8 cellular contexts compared by ENCODE assay signal in genomic region chr13:112885782-112886268, GRCh38.
DNase-seq lines count a peak whose midpoint lies in the region; ATAC-seq, FAIRE-seq and TF ChIP-seq lines count a peak whose summit lies in the region.

No MANE protein-coding gene starts in this region.

- 16% methylated on average over 8 of the region's 25 CpGs for WGBS in HepG2 (ENCODE audit: low lambda C conversion rate)

- no peaks in the 10 kb centered on the region for H3K79me2 ChIP-seq in HepG2 (ENCODE audit: insufficient read depth, low read length)

- peak overlapping the region; percentile 30; the same call in 1 of the 2 replicates for H3K9ac ChIP-seq in HepG2 (ENCODE audit: insufficient read depth, low read depth, low read length)

- ATAC-seq in HepG2 (peak; percentile 88), HG03565 (IDR thresholded peaks at IDR 0.05; ENCODE audit: unreplicated experiment) (no peak)

- H3K27me3 ChIP-seq in HepG2 (ENCODE audit: control insufficient read depth in 1 of 2, insufficient read depth in 2 of 2, low read length in 2 of 2) = peaks cover 3 to 22% of the 10 kb centered on the region in 2 experiments; a peak in 3 of 5 replicates

- intact Hi-C loops in HepG2 (cut with micrococcal nuclease; ENCODE audit: unreplicated experiment) = no loop called here

- peaks cover 4 to 10% of the 10 kb centered on the region in 2 experiments; a peak in 4 of 5 replicates for H3K36me3 ChIP-seq in HepG2 (replicated peaks in 1 of 2; ENCODE audit: control insufficient read depth in 1 of 2, insufficient read depth in 2 of 2, low read length in 2 of 2)

- peaks cover 43% of the 10 kb centered on the region for H3K4me1 ChIP-seq in HepG2 (ENCODE audit: insufficient read depth, low read length)

- TF ChIP-seq RAD21 in HepG2 (CRISPR knock-in tag; IDR thresholded peaks at IDR 0.05) = peak; percentile 62; the same call in 1 of the 2 replicates

- peak; percentile 75 for FAIRE-seq in HepG2 (lab: Jason Lieb, UNC)

- TF ChIP-seq CTCF in choroid plexus epithelial cell (conservative IDR thresholded peaks at IDR 0.05; ENCODE audit: low read depth, low read length) (no peak), HepG2 (CRISPR knock-in tag; IDR thresholded peaks at IDR 0.05) (no peak)

- POLR2A ChIA-PET in HepG2 (lab: Yijun Ruan, JAX) (interaction anchor here (1.1 kb wide), 2 partner anchors 8 to 299 kb away, joined by 3 read pairs; no protein-coding TSS in a partner anchor), HEK293T (lab: Yijun Ruan, JAX) (no interaction called here)

- peak overlapping the region; percentile 41 for H3K4me3 ChIP-seq in choroid plexus epithelial cell (ENCODE audit: low read depth, low read length)
- peak overlapping the region in 2 of 3 experiments; percentile 4 to 42; a peak in 3 of 6 replicates for H3K4me3 ChIP-seq in HepG2 (replicated peaks in 1 of 3; ENCODE audit: insufficient read depth in 1 of 3, low read depth in 2 of 3, low read length in 3 of 3)

- peak; percentile 86 for DNase-seq in DMS153 (lab: John Stamatoyannopoulos, UW)
- DNase-seq in NCI-H2196 (lab: John Stamatoyannopoulos, UW; ENCODE audit: unreplicated experiment) = peak; percentile 81
- DNase-seq in choroid plexus epithelial cell (ENCODE audit: low read depth) = peak; percentile 84
- DNase-seq in HepG2 (ENCODE audit: low spot score) = peak; percentile 71
- DNase-seq in ureter (ENCODE audit: low spot score) = peak; percentile 84
- no peak for DNase-seq in HEK293T (ENCODE audit: extremely low spot score)
- no peak for DNase-seq in AML-193 (lab: John Stamatoyannopoulos, UW)

- no peaks in the 10 kb centered on the region for H4K20me1 ChIP-seq in HepG2 (ENCODE audit: insufficient read depth, low read length)

- H3K9me3 ChIP-seq in HepG2 (ENCODE audit: low read length) = no peaks in the 10 kb centered on the region

- no peak for TF ChIP-seq POLR2A in HepG2 (IDR thresholded peaks at IDR 0.05; ENCODE audit: insufficient read depth in 1 of 2, low read depth in 2 of 2, low read length in 2 of 2)

- H3K4me2 ChIP-seq in HepG2 (ENCODE audit: low read depth, low read length) = peak overlapping the region; percentile 71

- peak overlapping the region; percentile 27 for H3K27ac ChIP-seq in HepG2 (ENCODE audit: extremely low read length, insufficient read depth, low read length)

- in situ Hi-C loops in HepG2 (cut with HindIII; ENCODE audit: extremely low pct_ligation_motif_present, low pct_unique_long_range_greater_than_20kb) = no loop called here

- CTCF ChIA-PET in HepG2 (lab: Yijun Ruan, JAX; ENCODE audit: low intra/inter-chr PET ratio, low total read pairs) = no interaction called here
- CTCF ChIA-PET in HEK293T (lab: Yijun Ruan, JAX) = interaction anchor here (0.6 kb wide), 1 partner anchor 591 kb away, joined by 3 read pairs; no protein-coding TSS in a partner anchor

- no peak overlapping the region for H2AFZ ChIP-seq in HepG2 (ENCODE audit: low read length)

- TF ChIP-seq EP300 in HepG2 (IDR thresholded peaks at IDR 0.05; ENCODE audit: low read depth in 2 of 2, low read length in 2 of 2) = 0 out of 4 replicates have a peak, but pooled peaks of 1 of the 2 experiments have one; percentile 7
- no peak for TF ChIP-seq EP300 in HepG2 (CRISPR knock-in tag; IDR thresholded peaks at IDR 0.05; ENCODE audit: borderline replicate concordance)

- BruUV-seq in HepG2 (replicated peaks; lab: Mats Ljungman, UMichigan) = no TSS peak

TF ChIP-seq in HepG2, 621 proteins besides CTCF, POLR2A, EP300 and RAD21 (continues in another document):
- TF ChIP-seq KLF12 (CRISPR knock-in tag; IDR thresholded peaks at IDR 0.05; ENCODE audit: borderline replicate concordance) (peak; percentile 62; the same call in 1 of the 2 replicates), MXD3 (CRISPR knock-in tag; IDR thresholded peaks at IDR 0.05) (no peak), TBL1XR1 (IDR thresholded peaks at IDR 0.05; ENCODE audit: borderline replicate concordance, low read length, partially characterized antibody) (no peak), RFXANK (CRISPR knock-in tag; IDR thresholded peaks at IDR 0.05) (no peak), HDAC2 (CRISPR knock-in tag; IDR thresholded peaks at IDR 0.05) (no peak), CBX5 (CRISPR knock-in tag; IDR thresholded peaks at IDR 0.05; ENCODE audit: borderline replicate concordance) (no peak), PAF1 (CRISPR knock-in tag; IDR thresholded peaks at IDR 0.05) (peak; percentile 93), CAMTA2 (CRISPR knock-in tag; IDR thresholded peaks at IDR 0.05; ENCODE audit: borderline replicate concordance) (no peak), ZNF292 (CRISPR knock-in tag; IDR thresholded peaks at IDR 0.05; ENCODE audit: borderline replicate concordance, low read depth) (peak; percentile 78; the same call in 1 of the 2 replicates), NKX3-1 (CRISPR knock-in tag; IDR thresholded peaks at IDR 0.05) (no peak), ZNF777 (CRISPR knock-in tag; IDR thresholded peaks at IDR 0.05) (peak; percentile 54), ZSCAN20 (CRISPR knock-in tag; IDR thresholded peaks at IDR 0.05; ENCODE audit: borderline replicate concordance) (no peak), KAT8 (CRISPR knock-in tag; IDR thresholded peaks at IDR 0.05) (peak; percentile 45; the same call in 1 of the 2 replicates), JDP2 (CRISPR knock-in tag; IDR thresholded peaks at IDR 0.05; ENCODE audit: borderline replicate concordance) (no peak), AKAP8 (CRISPR knock-in tag; IDR thresholded peaks at IDR 0.05) (peak; percentile 92), ZNF672 (CRISPR knock-in tag; IDR thresholded peaks at IDR 0.05) (no peak), ZNF660 (CRISPR knock-in tag; IDR thresholded peaks at IDR 0.05; ENCODE audit: borderline replicate concordance, low read depth) (no peak)

TF ChIP-seq in HEK293T, 16 proteins besides CTCF, POLR2A, EP300 and RAD21:
- TF ChIP-seq TARDBP (IDR thresholded peaks at IDR 0.05) (no peak), L3MBTL2 (conservative IDR thresholded peaks at IDR 0.05) (no peak), BHLHE40 (IDR thresholded peaks at IDR 0.05; ENCODE audit: borderline replicate concordance) (no peak), NFRKB (IDR thresholded peaks at IDR 0.05) (no peak), CTBP1 (IDR thresholded peaks at IDR 0.05; ENCODE audit: borderline replicate concordance) (no peak), SP1 (IDR thresholded peaks at IDR 0.05) (no peak), LEF1 (IDR thresholded peaks at IDR 0.05; ENCODE audit: borderline replicate concordance) (no peak), HDGF (IDR thresholded peaks at IDR 0.05; ENCODE audit: borderline replicate concordance) (no peak), PKNOX1 (IDR thresholded peaks at IDR 0.05) (no peak), ELF4 (IDR thresholded peaks at IDR 0.05) (no peak), FOXA1 (IDR thresholded peaks at IDR 0.05) (no peak), FOXM1 (IDR thresholded peaks at IDR 0.05; ENCODE audit: borderline replicate concordance) (no peak), ARNT (IDR thresholded peaks at IDR 0.05) (no peak), FOXK2 (IDR thresholded peaks at IDR 0.05) (no peak), ZNF384 (IDR thresholded peaks at IDR 0.05) (no peak)

Comparison
In these comparisons a context has a peak if more than half of its experiments do, and no peak if none do; other contexts are left out.
1. DNase-seq: peak in DMS153 (single experiment), NCI-H2196 (single experiment), choroid plexus epithelial cell (single experiment), HepG2 (single experiment) and ureter (single experiment); none in HEK293T (single experiment) and AML-193 (0 of 2).